Comparison of ENCODE assay signal across 8 cellular contexts in genomic region chr12:98592825-98593322, GRCh38. TPM values are rescaled to one million over a fixed set of nuclear protein-coding genes. Genes with fewer than 3 reads are reported as not detected.
A peak's percentile ranks its signal among the peaks of the same experiment; 100 is the strongest.
DNase-seq lines count a peak whose midpoint lies in the region; ATAC-seq and TF ChIP-seq lines count a peak whose summit lies in the region.

No MANE protein-coding gene starts in this region.

- H3K27ac Mint-ChIP-seq in CD4-positive, CD25-positive, alpha-beta regulatory T cell: peak overlapping the region; percentile 99 to 100 (median 99)
- H3K27ac Mint-ChIP-seq in activated CD8-positive, alpha-beta T cell treated with anti-CD3 and anti-CD28 coated beads, Interleukin-2, amount 10 ng/mL, durations not matched to agents 7 days and 5 days: peak overlapping the region; percentile 98

- no peak for TF ChIP-seq CTCF in HL-60 (IDR thresholded peaks at IDR 0.05; ENCODE audit: insufficient read depth, low read length)
- TF ChIP-seq CTCF in thyroid gland (IDR thresholded peaks at IDR 0.05): no peak

- H3K36me3 Mint-ChIP-seq in CD4-positive, CD25-positive, alpha-beta regulatory T cell: peaks cover 10% of the 10 kb centered on the region
- H3K36me3 Mint-ChIP-seq in activated CD8-positive, alpha-beta T cell treated with anti-CD3 and anti-CD28 coated beads, Interleukin-2, amount 10 ng/mL, durations not matched to agents 7 days and 5 days (ENCODE audit: low read depth): peaks cover 35% of the 10 kb centered on the region

- CTCF ChIA-PET in activated CD8-positive, alpha-beta T cell treated with anti-CD3 and anti-CD28 coated beads, Interleukin-2, amount 10 ng/mL, durations not matched to agents 7 days and 5 days (lab: Charles Lee): interaction anchor here (0.8 to 4.8 kb wide), 9 partner anchors 12 to 101 kb away, joined by 3 to 34 read pairs (median 5); partner anchors contain the start of gene IKBIP

- TF ChIP-seq POLR2A in thyroid gland (IDR thresholded peaks at IDR 0.05): no peak

- H3K27ac ChIP-seq in CD4-positive, CD25-positive, alpha-beta regulatory T cell (ENCODE audit: insufficient read depth, low read length, poor library complexity, severe bottlenecking): peak overlapping the region; percentile 96
- peak overlapping the region; percentile 97 for H3K27ac ChIP-seq in HL-60 (replicated peaks)
- peak overlapping the region; percentile 90 for H3K27ac ChIP-seq in layer of hippocampus (ENCODE audit: low read depth, low read length)
- peak overlapping the region; percentile 37 to 100 (median 97) for H3K27ac ChIP-seq in thyroid gland

- 53 to 58% methylated on average over 9 of the region's 9 CpGs for WGBS in thyroid gland, 2 donors

- peak; percentile 2 to 5 for ATAC-seq in CD4-positive, CD25-positive, alpha-beta regulatory T cell (ENCODE audit: low read depth in 2 of 2)
- no peak for ATAC-seq in activated CD8-positive, alpha-beta T cell treated with anti-CD3 and anti-CD28 coated beads, Interleukin-2, amount 10 ng/mL, durations not matched to agents 7 days and 5 days

- intact Hi-C loops in thyroid gland (cut with DNase I): loop anchor here (5.0 kb wide), 1 partner anchor 49 kb away; the partner anchor contains the start of gene IKBIP

- no peaks in the 10 kb centered on the region for H3K27me3 Mint-ChIP-seq in CD4-positive, CD25-positive, alpha-beta regulatory T cell
- no peaks in the 10 kb centered on the region for H3K27me3 Mint-ChIP-seq in activated CD8-positive, alpha-beta T cell treated with anti-CD3 and anti-CD28 coated beads, Interleukin-2, amount 10 ng/mL, durations not matched to agents 7 days and 5 days (ENCODE audit: low read depth)

- H3K9me3 Mint-ChIP-seq in CD4-positive, CD25-positive, alpha-beta regulatory T cell: no peaks in the 10 kb centered on the region
- H3K9me3 Mint-ChIP-seq in activated CD8-positive, alpha-beta T cell treated with anti-CD3 and anti-CD28 coated beads, Interleukin-2, amount 10 ng/mL, durations not matched to agents 7 days and 5 days (ENCODE audit: insufficient read depth): no peaks in the 10 kb centered on the region

- peaks cover 21% of the 10 kb centered on the region for H3K36me3 ChIP-seq in CD4-positive, CD25-positive, alpha-beta regulatory T cell (ENCODE audit: control insufficient read depth, insufficient read depth, low read length)
- peaks cover 7 to 8% of the 10 kb centered on the region in 2 donors for H3K36me3 ChIP-seq in thyroid gland

- POLR2A ChIA-PET in activated CD8-positive, alpha-beta T cell treated with anti-CD3 and anti-CD28 coated beads, Interleukin-2, amount 10 ng/mL, durations not matched to agents 7 days and 5 days (lab: Charles Lee): interaction anchor here (1.0 to 4.1 kb wide), 9 partner anchors 9 to 78 kb away, joined by 3 to 49 read pairs (median 8); partner anchors contain the start of genes IKBIP and TMPO

- peak in 1 of 3 donors; percentile 67 for DNase-seq in CD4-positive, CD25-positive, alpha-beta regulatory T cell
- DNase-seq in HL-60 (ENCODE audit: low read depth in 1 of 2, low spot score in 1 of 2) (peak in 1 of 2 experiments; percentile 30), thyroid gland (no peak), HK-2 (ENCODE audit: unreplicated experiment) (no peak), NCI-H1092 (lab: John Stamatoyannopoulos, UW) (no peak)
- DNase-seq in activated CD8-positive, alpha-beta T cell treated with anti-CD3 and anti-CD28 coated beads, Interleukin-2, amount 10 ng/mL, durations not matched to agents 7 days and 5 days: no peak
- no peak for DNase-seq in activated CD8-positive, alpha-beta memory T cell treated with anti-CD3 and anti-CD28 coated beads, Interleukin-2, amount 50 U/mL, for 48 hours

- no peaks in the 10 kb centered on the region for H3K27me3 ChIP-seq in CD4-positive, CD25-positive, alpha-beta regulatory T cell (ENCODE audit: control insufficient read depth, insufficient read depth, low read length)
- H3K27me3 ChIP-seq in HL-60 (ENCODE audit: insufficient read depth, poor library complexity, severe bottlenecking) (no peaks in the 10 kb centered on the region), layer of hippocampus (ENCODE audit: control insufficient read depth, insufficient read depth, low read length) (no peaks in the 10 kb centered on the region), thyroid gland (no peaks in the 10 kb centered on the region)

- H3K9me3 ChIP-seq in CD4-positive, CD25-positive, alpha-beta regulatory T cell (ENCODE audit: control insufficient read depth in 2 of 2, low read length in 2 of 2): no peaks in the 10 kb centered on the region
- no peaks in the 10 kb centered on the region for H3K9me3 ChIP-seq in thyroid gland

- H3K4me3 ChIP-seq in CD4-positive, CD25-positive, alpha-beta regulatory T cell (ENCODE audit: low read depth, low read length): peak overlapping the region; percentile 97
- H3K4me3 ChIP-seq in HL-60 (replicated peaks; ENCODE audit: insufficient read depth, low read length) (peak overlapping the region; percentile 85), thyroid gland (replicated peaks in 1 of 3) (peak overlapping the region in 1 of 3 donors; percentile 24)

- peak overlapping the region; percentile 89 to 97 (median 93) for H3K4me3 Mint-ChIP-seq in CD4-positive, CD25-positive, alpha-beta regulatory T cell
- H3K4me3 Mint-ChIP-seq in activated CD8-positive, alpha-beta T cell treated with anti-CD3 and anti-CD28 coated beads, Interleukin-2, amount 10 ng/mL, durations not matched to agents 7 days and 5 days: peak overlapping the region; percentile 84

- H3K4me1 ChIP-seq in CD4-positive, CD25-positive, alpha-beta regulatory T cell (ENCODE audit: control insufficient read depth, insufficient read depth, low read length, poor library complexity, severe bottlenecking): peaks cover 37% of the 10 kb centered on the region
- peaks cover 6 to 14% of the 10 kb centered on the region in 2 donors for H3K4me1 ChIP-seq in thyroid gland

- peaks cover 6 to 39% (median 29%) of the 10 kb centered on the region in 4 donors for H3K4me1 Mint-ChIP-seq in CD4-positive, CD25-positive, alpha-beta regulatory T cell
- peaks cover 25% of the 10 kb centered on the region for H3K4me1 Mint-ChIP-seq in activated CD8-positive, alpha-beta T cell treated with anti-CD3 and anti-CD28 coated beads, Interleukin-2, amount 10 ng/mL, durations not matched to agents 7 days and 5 days (ENCODE audit: low read depth)

RNA-seq across cellular contexts. Expression of gene SLC25A3, which starts 0.6 kb away (rescaled TPM):
- total RNA-seq in CD4-positive, CD25-positive, alpha-beta regulatory T cell: 491 TPM
- 100 to 1,000 TPM; 315 to 484 (median 346) TPM for polyA plus RNA-seq in CD4-positive, CD25-positive, alpha-beta regulatory T cell
- 100 to 1,000 TPM; 407 to 440 TPM for total RNA-seq in activated CD8-positive, alpha-beta T cell treated with anti-CD3 and anti-CD28 coated beads, Interleukin-2, amount 10 ng/mL, durations not matched to agents 7 days and 5 days
- total RNA-seq in thyroid gland: 100 to 1,000 TPM; 439 to 713 (median 472) TPM

RNA-seq across cellular contexts. Expression of gene IKBIP, which starts 51.7 kb away (rescaled TPM):
- total RNA-seq in CD4-positive, CD25-positive, alpha-beta regulatory T cell: 3.4 TPM
- 10 to 100 TPM in 2 of 4 donors, 1 to 10 TPM in 2; 6.2 to 11.0 (median 9.2) TPM for polyA plus RNA-seq in CD4-positive, CD25-positive, alpha-beta regulatory T cell
- 10 to 100 TPM; 35.4 to 35.8 TPM for total RNA-seq in activated CD8-positive, alpha-beta T cell treated with anti-CD3 and anti-CD28 coated beads, Interleukin-2, amount 10 ng/mL, durations not matched to agents 7 days and 5 days
- total RNA-seq in thyroid gland: 10 to 100 TPM; 16.8 to 26.2 (median 19.0) TPM

RNA-seq across cellular contexts. Expression of gene APAF1, which starts 52.2 kb away (rescaled TPM):
- total RNA-seq in CD4-positive, CD25-positive, alpha-beta regulatory T cell: 28.5 TPM
- 1 to 10 TPM; 4.9 to 7.5 (median 6.8) TPM for polyA plus RNA-seq in CD4-positive, CD25-positive, alpha-beta regulatory T cell
- total RNA-seq in activated CD8-positive, alpha-beta T cell treated with anti-CD3 and anti-CD28 coated beads, Interleukin-2, amount 10 ng/mL, durations not matched to agents 7 days and 5 days: 10 to 100 TPM; 33.4 to 35.9 TPM
- 10 to 100 TPM; 11.7 to 17.2 (median 14.2) TPM for total RNA-seq in thyroid gland
